1 cellular context compared by ENCODE assay signal in the genomic region with DNA sequence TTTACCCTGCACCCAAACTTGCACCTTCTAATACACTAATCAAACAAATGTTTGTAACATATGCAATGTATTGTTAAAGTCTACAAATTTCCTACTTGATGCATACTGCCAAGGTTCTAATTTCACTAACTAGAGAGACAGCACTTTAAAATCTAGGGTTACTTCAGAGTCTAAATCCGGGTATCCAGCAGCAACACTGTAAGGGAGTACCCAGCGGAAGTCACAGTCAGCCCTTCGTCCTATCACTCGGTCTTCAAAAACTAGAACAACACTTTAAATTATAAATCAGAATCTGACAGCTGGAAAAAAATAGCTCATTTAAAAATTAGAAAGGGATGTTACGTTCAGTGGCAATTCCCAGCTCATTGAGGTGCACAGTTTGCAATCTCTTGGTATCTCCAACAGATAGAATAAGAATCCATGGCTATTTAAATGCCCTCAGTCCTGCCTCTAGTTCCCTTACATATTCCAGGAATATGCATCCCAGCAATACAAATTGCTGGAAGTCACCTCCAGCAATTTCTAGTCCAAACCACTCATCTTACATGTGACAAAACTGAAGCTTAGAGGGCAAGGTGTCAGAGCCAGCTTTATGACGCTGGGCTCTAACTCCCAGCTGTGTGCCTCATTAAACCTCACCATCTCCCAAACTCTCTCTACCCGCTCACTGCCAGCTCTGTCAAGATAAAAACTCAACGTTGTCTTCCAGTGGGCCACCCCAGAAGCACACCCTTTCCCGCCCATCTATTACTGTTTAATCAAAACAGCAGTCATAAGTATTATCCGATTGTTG.
TF ChIP-seq lines count a peak whose summit lies in the region.

No MANE protein-coding gene starts in this region.

TF ChIP-seq in GM12878, 131 proteins besides CTCF, POLR2A, EP300 and RAD21:
- TF ChIP-seq, protein P1, sequence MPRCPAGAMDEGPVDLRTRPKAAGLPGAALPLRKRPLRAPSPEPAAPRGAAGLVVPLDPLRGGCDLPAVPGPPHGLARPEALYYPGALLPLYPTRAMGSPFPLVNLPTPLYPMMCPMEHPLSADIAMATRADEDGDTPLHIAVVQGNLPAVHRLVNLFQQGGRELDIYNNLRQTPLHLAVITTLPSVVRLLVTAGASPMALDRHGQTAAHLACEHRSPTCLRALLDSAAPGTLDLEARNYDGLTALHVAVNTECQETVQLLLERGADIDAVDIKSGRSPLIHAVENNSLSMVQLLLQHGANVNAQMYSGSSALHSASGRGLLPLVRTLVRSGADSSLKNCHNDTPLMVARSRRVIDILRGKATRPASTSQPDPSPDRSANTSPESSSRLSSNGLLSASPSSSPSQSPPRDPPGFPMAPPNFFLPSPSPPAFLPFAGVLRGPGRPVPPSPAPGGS (IDR thresholded peaks at IDR 0.05; ENCODE audit: borderline replicate concordance, insufficient read depth, low read depth, low read length, poor library complexity, severe bottlenecking), result no peak
- TF ChIP-seq, protein P2, sequence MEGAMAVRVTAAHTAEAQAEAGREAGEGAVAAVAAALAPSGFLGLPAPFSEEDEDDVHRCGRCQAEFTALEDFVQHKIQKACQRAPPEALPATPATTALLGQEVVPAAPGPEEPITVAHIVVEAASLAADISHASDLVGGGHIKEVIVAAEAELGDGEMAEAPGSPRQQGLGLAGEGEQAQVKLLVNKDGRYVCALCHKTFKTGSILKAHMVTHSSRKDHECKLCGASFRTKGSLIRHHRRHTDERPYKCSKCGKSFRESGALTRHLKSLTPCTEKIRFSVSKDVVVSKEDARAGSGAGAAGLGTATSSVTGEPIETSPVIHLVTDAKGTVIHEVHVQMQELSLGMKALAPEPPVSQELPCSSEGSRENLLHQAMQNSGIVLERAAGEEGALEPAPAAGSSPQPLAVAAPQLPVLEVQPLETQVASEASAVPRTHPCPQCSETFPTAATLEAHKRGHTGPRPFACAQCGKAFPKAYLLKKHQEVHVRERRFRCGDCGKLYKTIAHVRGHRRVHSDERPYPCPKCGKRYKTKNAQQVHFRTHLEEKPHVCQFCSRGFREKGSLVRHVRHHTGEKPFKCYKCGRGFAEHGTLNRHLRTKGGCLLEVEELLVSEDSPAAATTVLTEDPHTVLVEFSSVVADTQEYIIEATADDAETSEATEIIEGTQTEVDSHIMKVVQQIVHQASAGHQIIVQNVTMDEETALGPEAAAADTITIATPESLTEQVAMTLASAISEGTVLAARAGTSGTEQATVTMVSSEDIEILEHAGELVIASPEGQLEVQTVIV (IDR thresholded peaks at IDR 0.05; ENCODE audit: borderline replicate concordance, partially characterized antibody), result no peak
- TF ChIP-seq NR2F1 (conservative IDR thresholded peaks at IDR 0.05), result no peak
- no peak for TF ChIP-seq ZNF24 (IDR thresholded peaks at IDR 0.05)
- TF ChIP-seq TCF12 (IDR thresholded peaks at IDR 0.05; ENCODE audit: low read depth, low read length), result no peak
- TF ChIP-seq PAX8 (IDR thresholded peaks at IDR 0.05), result no peak
- TF ChIP-seq TARDBP (IDR thresholded peaks at IDR 0.05; ENCODE audit: borderline replicate concordance), result no peak
- TF ChIP-seq, protein P3, sequence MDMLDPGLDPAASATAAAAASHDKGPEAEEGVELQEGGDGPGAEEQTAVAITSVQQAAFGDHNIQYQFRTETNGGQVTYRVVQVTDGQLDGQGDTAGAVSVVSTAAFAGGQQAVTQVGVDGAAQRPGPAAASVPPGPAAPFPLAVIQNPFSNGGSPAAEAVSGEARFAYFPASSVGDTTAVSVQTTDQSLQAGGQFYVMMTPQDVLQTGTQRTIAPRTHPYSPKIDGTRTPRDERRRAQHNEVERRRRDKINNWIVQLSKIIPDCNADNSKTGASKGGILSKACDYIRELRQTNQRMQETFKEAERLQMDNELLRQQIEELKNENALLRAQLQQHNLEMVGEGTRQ (IDR thresholded peaks at IDR 0.05; ENCODE audit: borderline replicate concordance, low read depth, low read length), result no peak
- TF ChIP-seq SPI1 (IDR thresholded peaks at IDR 0.05; ENCODE audit: borderline replicate concordance, insufficient read depth, low read depth, low read length), result no peak
- TF ChIP-seq, protein P4, sequence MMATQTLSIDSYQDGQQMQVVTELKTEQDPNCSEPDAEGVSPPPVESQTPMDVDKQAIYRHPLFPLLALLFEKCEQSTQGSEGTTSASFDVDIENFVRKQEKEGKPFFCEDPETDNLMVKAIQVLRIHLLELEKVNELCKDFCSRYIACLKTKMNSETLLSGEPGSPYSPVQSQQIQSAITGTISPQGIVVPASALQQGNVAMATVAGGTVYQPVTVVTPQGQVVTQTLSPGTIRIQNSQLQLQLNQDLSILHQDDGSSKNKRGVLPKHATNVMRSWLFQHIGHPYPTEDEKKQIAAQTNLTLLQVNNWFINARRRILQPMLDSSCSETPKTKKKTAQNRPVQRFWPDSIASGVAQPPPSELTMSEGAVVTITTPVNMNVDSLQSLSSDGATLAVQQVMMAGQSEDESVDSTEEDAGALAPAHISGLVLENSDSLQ (IDR thresholded peaks at IDR 0.05), result no peak
- TF ChIP-seq KAT2A (conservative IDR thresholded peaks at IDR 0.05; ENCODE audit: control insufficient read depth, low read depth, low read length), result no peak
- no peak for TF ChIP-seq MTA2 (IDR thresholded peaks at IDR 0.05; ENCODE audit: low read depth)
- TF ChIP-seq MYC (IDR thresholded peaks at IDR 0.05; ENCODE audit: insufficient read depth, insufficient read length, insufficient replicate concordance, low read length, severe bottlenecking), result no peak
- no peak for TF ChIP-seq ATF7 (IDR thresholded peaks at IDR 0.05; ENCODE audit: low read depth)
- TF ChIP-seq NFYA (IDR thresholded peaks at IDR 0.05; ENCODE audit: borderline replicate concordance, low read depth, low read length), result no peak
